Comparison of ENCODE assay signal across 21 cellular contexts in the genomic region with DNA sequence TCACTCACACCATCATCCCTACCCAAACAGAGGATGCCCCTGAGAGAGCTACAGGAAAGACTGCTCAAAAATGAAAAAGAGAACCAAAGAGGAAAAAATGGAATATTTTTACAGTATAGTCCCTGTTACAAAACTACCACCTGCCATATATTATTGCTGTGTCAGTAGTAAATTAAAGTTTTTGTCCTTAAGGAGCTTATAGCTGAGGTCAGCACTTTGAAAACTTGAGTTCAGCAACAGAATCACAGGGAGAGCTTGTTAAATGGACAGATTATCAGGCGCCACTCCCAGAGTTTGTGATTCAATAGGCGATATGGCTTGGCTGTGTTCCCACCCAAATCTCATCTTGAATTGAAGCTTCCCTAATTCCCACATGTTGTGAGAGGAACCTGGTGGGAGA.
DNase-seq lines count a peak whose midpoint lies in the region; FAIRE-seq and TF ChIP-seq lines count a peak whose summit lies in the region.
"Had no signal": no experiment of that assay in that cellular context is flagged by ENCODE, and none has a peak within 500 bp of the region (broad histone marks: within the 10 kb centered on the region; RNA-seq: fewer than 3 reads in every experiment).

No MANE protein-coding gene starts in this region.

- no peak overlapping the region for H4K5ac ChIP-seq in H1 (ENCODE audit: insufficient read length, low read depth, low read length)

- H2BK12ac ChIP-seq in H1 (ENCODE audit: low read depth, low read length) = no peak overlapping the region

- POLR2A ChIA-PET in A673 (lab: Charles Lee; ENCODE audit: low non-redundant PET) = no interaction called here
- POLR2A ChIA-PET in H1 (lab: Charles Lee; ENCODE audit: partially characterized antibody) = no interaction called here
- POLR2A ChIA-PET in GM10248 (lab: Yijun Ruan, JAX) = no interaction called here

- H3K79me2 ChIP-seq in H1 (ENCODE audit: control insufficient read depth in 1 of 2, insufficient read depth in 2 of 2, low read length in 2 of 2) = no peaks in the 10 kb centered on the region

- H3K56ac ChIP-seq in H1 (replicated peaks; ENCODE audit: insufficient read length, low read depth, low read length) = no peak overlapping the region

- CTCF ChIA-PET in A673 (lab: Charles Lee) = no interaction called here
- CTCF ChIA-PET in H1 (lab: Charles Lee; ENCODE audit: partially characterized antibody) = interaction anchor here (1.1 kb wide), 1 partner anchor 57 kb away, joined by 5 read pairs; no protein-coding TSS in a partner anchor
- CTCF ChIA-PET in GM10248 (lab: Yijun Ruan, JAX) = no interaction called here

- no peak for TF ChIP-seq RAD21 in H1 (IDR thresholded peaks at IDR 0.05 in 1 of 2, conservative IDR thresholded peaks at IDR 0.05 in 1 of 2; ENCODE audit: low read depth in 2 of 2, low read length in 2 of 2)

- no peak overlapping the region for H2BK15ac ChIP-seq in H1 (ENCODE audit: low read length)

- no peak overlapping the region for H3K23ac ChIP-seq in H1 (ENCODE audit: insufficient read length)

- no peaks in the 10 kb centered on the region for H4K20me1 ChIP-seq in H1 (replicated peaks in 1 of 2; ENCODE audit: control insufficient read depth in 1 of 2, insufficient read depth in 2 of 2, low read length in 2 of 2)
- H4K20me1 ChIP-seq: BLaER1 treated with 17β-estradiol and CSF1 and Interleukin-3, amounts not matched to agents 10 nM and 100 nM had no signal

- no peaks in the 10 kb centered on the region for H3K23me2 ChIP-seq in H1 (ENCODE audit: low read depth, low read length)

- H4K8ac ChIP-seq in H1 (ENCODE audit: extremely low read depth, insufficient read depth, low read length) = no peak overlapping the region

- H3K9me3 ChIP-seq in A673 (ENCODE audit: low read depth, low read length, poor library complexity, severe bottlenecking) = no peaks in the 10 kb centered on the region
- no peaks in the 10 kb centered on the region for H3K9me3 ChIP-seq in H1 (ENCODE audit: insufficient read depth in 2 of 2, low read depth in 1 of 2, low read length in 1 of 2)
- H3K9me3 ChIP-seq: BE2C had no signal

- H3K27me3 ChIP-seq in A673 (replicated peaks; ENCODE audit: insufficient read depth, low read depth, low read length, poor library complexity) = no peaks in the 10 kb centered on the region
- peaks cover 0 to 2% (median 0%) of the 10 kb centered on the region in 4 experiments; a peak in 3 of 7 replicates for H3K27me3 ChIP-seq in H1 (replicated peaks in 1 of 4; ENCODE audit: control insufficient read depth in 3 of 4, extremely low read depth in 1 of 4, insufficient read depth in 3 of 4, low read length in 3 of 4)
- H3K27me3 ChIP-seq: BE2C; BLaER1 treated with 17β-estradiol and CSF1 and Interleukin-3, amounts not matched to agents 10 nM and 100 nM had no signal

- no peak for TF ChIP-seq CTCF in A673 (conservative IDR thresholded peaks at IDR 0.05; ENCODE audit: low read depth, low read length)
- no peak for TF ChIP-seq CTCF in H1 (IDR thresholded peaks at IDR 0.05; ENCODE audit: control extremely low read depth in 1 of 3, insufficient read depth in 1 of 3, low read depth in 1 of 3, low read length in 3 of 3)
- no peak for TF ChIP-seq CTCF in GM10248 (IDR thresholded peaks at IDR 0.05; ENCODE audit: control extremely low read depth, extremely low read depth, low read depth, missing control alignments)

- H3K18ac ChIP-seq in H1 (ENCODE audit: extremely low read depth, low read length) = no peak overlapping the region

- H3K9ac ChIP-seq in H1 (replicated peaks in 1 of 4; ENCODE audit: extremely low read depth in 1 of 4, low read depth in 3 of 4, low read length in 3 of 4) = no peak overlapping the region
- H3K9ac ChIP-seq: BLaER1 treated with 17β-estradiol and CSF1 and Interleukin-3, amounts not matched to agents 10 nM and 100 nM had no signal

- intact Hi-C loops in A673 (cut with micrococcal nuclease; ENCODE audit: unreplicated experiment) = no loop called here

- H2BK20ac ChIP-seq in H1 (ENCODE audit: low read length) = no peak overlapping the region

- no peak overlapping the region for H3K4me3 ChIP-seq in A673 (ENCODE audit: low read depth, low read length, poor library complexity, severe bottlenecking)
- no peak overlapping the region for H3K4me3 ChIP-seq in H1 (ENCODE audit: extremely low read depth in 1 of 4, insufficient read depth in 2 of 4, low read depth in 3 of 4, low read length in 4 of 4)
- H3K4me3 ChIP-seq: BLaER1 treated with 17β-estradiol and CSF1 and Interleukin-3, amounts not matched to agents 10 nM and 100 nM had no signal

- no peak overlapping the region for H3K14ac ChIP-seq in H1 (ENCODE audit: insufficient read length)

- no peaks in the 10 kb centered on the region for H3K79me1 ChIP-seq in H1 (ENCODE audit: low read depth, low read length)

- no peak overlapping the region for H4K91ac ChIP-seq in H1 (replicated peaks; ENCODE audit: insufficient read length, low read length)

- no peak overlapping the region for H2BK120ac ChIP-seq in H1 (replicated peaks; ENCODE audit: low read depth, low read length)

- no TSS peak for BruUV-seq in A673 (replicated peaks; lab: Mats Ljungman, UMichigan)

- peak; percentile 57 for DNase-seq in A673 (ENCODE audit: low spot score)
- DNase-seq in SK-N-DZ (ENCODE audit: low spot score) = peak; percentile 6
- DNase-seq in H1 (ENCODE audit: low read depth in 1 of 2, low spot score in 2 of 2) = no peak
- DNase-seq in DMS153 treated with DMSO at 0.1 percent for 48 hours (lab: John Stamatoyannopoulos, UW; ENCODE audit: unreplicated experiment) = no peak
- no peak for DNase-seq in kidney tubule cell (ENCODE audit: low spot score)
- no peak for DNase-seq in GM10248 (ENCODE audit: extremely low spot score)
- DNase-seq: ACHN; AML-193; BE2C; CD4-positive, alpha-beta T cell; CD8-positive, alpha-beta memory T cell; DMS 273 treated with DMSO at 0.1 percent for 48 hours; DMS53; DMS79 treated with DMSO at 0.1 percent for 48 hours; GF-D8; GOT3; H7; HCEC 1CT had no signal

- no peak overlapping the region for H3K4ac ChIP-seq in H1 (replicated peaks; ENCODE audit: insufficient read length, low read depth, low read length)

- no peak overlapping the region for H3K4me2 ChIP-seq in H1 (ENCODE audit: insufficient read depth in 1 of 2, low read depth in 2 of 2, low read length in 2 of 2)
- H3K4me2 ChIP-seq: BLaER1 treated with 17β-estradiol and CSF1 and Interleukin-3, amounts not matched to agents 10 nM and 100 nM had no signal

- no peaks in the 10 kb centered on the region for H3K4me1 ChIP-seq in A673 (ENCODE audit: insufficient read depth, low read length, poor library complexity, severe bottlenecking)
- H3K4me1 ChIP-seq in H1 (replicated peaks in 1 of 4; ENCODE audit: control insufficient read depth in 3 of 4, insufficient read depth in 4 of 4, low read length in 3 of 4) = peaks cover 0 to 4% (median 1%) of the 10 kb centered on the region in 4 experiments; a peak in 3 of 7 replicates
- H3K4me1 ChIP-seq: BE2C had no signal

- no peak overlapping the region for H3K27ac ChIP-seq in A673 (ENCODE audit: low read depth, low read length, poor library complexity, severe bottlenecking)
- no peak overlapping the region for H3K27ac ChIP-seq in H1 (ENCODE audit: low read depth, low read length)
- H3K27ac ChIP-seq: BLaER1 treated with 17β-estradiol and CSF1 and Interleukin-3, amounts not matched to agents 10 nM and 100 nM had no signal

- no peak for TF ChIP-seq EP300 in H1 (IDR thresholded peaks at IDR 0.05; ENCODE audit: borderline replicate concordance in 1 of 2, low read depth in 2 of 2, low read length in 2 of 2)

- no peak for TF ChIP-seq POLR2A in H1 (IDR thresholded peaks at IDR 0.05; ENCODE audit: control extremely low read depth in 1 of 2, low read depth in 2 of 2, low read length in 2 of 2)

- no peak overlapping the region for H2AK5ac ChIP-seq in H1 (ENCODE audit: low read depth, low read length)

- H2AFZ ChIP-seq in H1 (ENCODE audit: low read length) = no peak overlapping the region

- no peak for FAIRE-seq in H1 (lab: Jason Lieb, UNC)
- FAIRE-seq: D721Med, GM12892 had no signal

- 94% methylated on average over 2 of the region's 2 CpGs; no CpG with 5 or more reads in 1 of the 2 experiments for WGBS in H1 (ENCODE audit: extremely low coverage in 1 of 2, insufficient coverage in 1 of 2, insufficient read length in 1 of 2, insufficient replicate concordance in 2 of 2, low coverage in 1 of 2, low lambda C conversion rate in 2 of 2, missing lambda C conversion rate in 1 of 2), 2 experiments

- no peaks in the 10 kb centered on the region for H3K36me3 ChIP-seq in A673 (ENCODE audit: insufficient read depth, low read length, poor library complexity, severe bottlenecking)
- no peaks in the 10 kb centered on the region for H3K36me3 ChIP-seq in H1 (ENCODE audit: control insufficient read depth in 2 of 4, insufficient read depth in 4 of 4, low read length in 3 of 4)
- H3K36me3 ChIP-seq: BE2C; BLaER1 treated with 17β-estradiol and CSF1 and Interleukin-3, amounts not matched to agents 10 nM and 100 nM had no signal

- H2BK5ac ChIP-seq in H1 (ENCODE audit: low read depth, low read length) = no peak overlapping the region

TF ChIP-seq in H1, 55 proteins besides CTCF, POLR2A, EP300 and RAD21:
- TF ChIP-seq MAFK (IDR thresholded peaks at IDR 0.05; ENCODE audit: low read depth, low read length) (peak; percentile 39; the same call in 1 of the 2 replicates), RXRA (IDR thresholded peaks at IDR 0.05; ENCODE audit: insufficient read depth, low read depth, low read length) (no peak), BRCA1 (IDR thresholded peaks at IDR 0.05; ENCODE audit: low read depth, low read length) (no peak), CBX5 (IDR thresholded peaks at IDR 0.05; ENCODE audit: low read depth, low read length) (no peak)
- TF ChIP-seq, protein P1, sequence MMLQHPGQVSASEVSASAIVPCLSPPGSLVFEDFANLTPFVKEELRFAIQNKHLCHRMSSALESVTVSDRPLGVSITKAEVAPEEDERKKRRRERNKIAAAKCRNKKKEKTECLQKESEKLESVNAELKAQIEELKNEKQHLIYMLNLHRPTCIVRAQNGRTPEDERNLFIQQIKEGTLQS (IDR thresholded peaks at IDR 0.05; ENCODE audit: insufficient read depth, low read depth, low read length) = no peak

Comparison
In these comparisons a context has a peak if more than half of its experiments do, and no peak if none do; other contexts are left out.
1. DNase-seq: peak in A673 (single experiment) and SK-N-DZ (single experiment); none in H1 (0 of 2), DMS153 treated with DMSO at 0.1 percent for 48 hours (single experiment), kidney tubule cell (single experiment) and GM10248 (single experiment).